11 cellular contexts compared by ENCODE assay signal in the genomic region with DNA sequence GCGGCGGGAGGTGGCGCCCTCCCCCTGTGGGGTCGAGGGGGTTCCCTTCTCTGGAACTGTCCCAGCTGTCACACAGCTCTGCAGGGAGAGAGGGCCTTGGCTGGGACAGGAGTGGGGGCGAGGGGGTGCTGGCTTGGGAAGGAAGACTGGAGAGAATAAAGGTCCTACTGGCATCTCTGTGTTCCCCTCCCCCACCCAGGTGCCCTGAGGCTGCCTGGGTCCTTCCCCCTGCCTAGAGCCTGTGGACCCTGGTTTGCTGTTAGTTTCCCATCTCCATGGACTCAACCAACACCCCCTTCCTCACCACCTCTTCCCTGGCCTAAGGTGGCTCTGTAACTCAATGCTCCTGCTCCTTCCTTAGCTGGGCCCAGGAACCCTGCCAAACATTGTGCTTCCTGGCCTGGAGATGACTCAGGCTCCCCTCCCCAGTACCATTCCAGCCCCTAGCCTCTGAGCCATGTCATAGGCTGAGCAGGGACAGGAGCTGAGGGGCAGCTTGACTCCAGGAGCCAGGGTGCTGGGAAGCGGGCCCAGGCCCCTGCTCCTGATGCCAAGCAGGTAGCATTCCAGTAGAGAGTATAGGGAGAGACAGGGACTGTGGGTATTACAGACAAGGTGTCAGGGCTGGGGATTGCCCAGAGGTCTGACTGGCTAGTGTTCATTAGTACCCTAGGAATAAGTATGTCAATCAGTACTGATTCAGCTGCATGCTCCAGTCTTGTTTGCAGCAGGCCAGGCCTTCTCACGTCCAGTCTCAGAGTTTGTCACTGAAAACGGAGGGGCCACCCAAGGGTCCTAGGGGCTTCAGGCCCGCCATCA.
DNase-seq lines count a peak whose midpoint lies in the region; ATAC-seq and TF ChIP-seq lines count a peak whose summit lies in the region.
"Had no signal": no experiment of that assay in that cellular context is flagged by ENCODE, and none has a peak within 500 bp of the region (broad histone marks: within the 10 kb centered on the region; RNA-seq: fewer than 3 reads in every experiment).

No MANE protein-coding gene starts in this region.

- H3K4me2 ChIP-seq in HCT116 (ENCODE audit: low read length) = peak overlapping the region; percentile 55

- H3K9me2 ChIP-seq in HCT116 (ENCODE audit: insufficient read depth) = no peaks in the 10 kb centered on the region

- CTCF ChIA-PET in HCT116 (lab: Charles Lee) = no interaction called here

- BruUV-seq in HCT116 (replicated peaks; lab: Mats Ljungman, UMichigan) = no TSS peak

- no peak overlapping the region for H3K9ac ChIP-seq in HCT116 (ENCODE audit: low read length)

- RAD21 ChIA-PET in HCT116 (lab: Charles Lee; ENCODE audit: low non-redundant PET in 1 of 2, low total read pairs in 2 of 2, uncharacterized antibody in 2 of 2, unreplicated experiment in 2 of 2) = no interaction called here

- no peak for TF ChIP-seq RAD21 in HCT116 (IDR thresholded peaks at IDR 0.05; ENCODE audit: low read depth)

- no peak for TF ChIP-seq POLR2A in HCT116 (IDR thresholded peaks at IDR 0.05; ENCODE audit: borderline replicate concordance, extremely low read depth, insufficient read depth, insufficient read length)

- no peaks in the 10 kb centered on the region for H4K20me1 ChIP-seq in HCT116 (ENCODE audit: insufficient read depth)

- H3K4me3 ChIP-seq in HCT116 (replicated peaks in 1 of 2; ENCODE audit: low read depth in 1 of 2, low read length in 2 of 2) (no peak overlapping the region), ascending aorta (no peak overlapping the region), skeletal muscle cell (ENCODE audit: low read depth, low read length) (no peak overlapping the region)

- no peaks in the 10 kb centered on the region for H3K9me3 Mint-ChIP-seq in activated naive CD4-positive, alpha-beta T cell treated with anti-CD3 and anti-CD28 coated beads, Interleukin-2, amount 50 U/mL, for 72 hours
- H3K9me3 Mint-ChIP-seq: activated B cell treated with CpG ODN at 0.5 μM for 24 hours; activated naive CD4-positive, alpha-beta T cell treated with anti-CD3 and anti-CD28 coated beads for 36 hours; natural killer cell treated with Interleukin-12 subunit alpha and Interleukin-12 subunit beta and Interleukin-15 and Interleukin-18, amount 100 ng/mL, for 72 hours had no signal

- TF ChIP-seq CTCF in HCT116 (IDR thresholded peaks at IDR 0.05 in 2 of 3, conservative IDR thresholded peaks at IDR 0.05 in 1 of 3; ENCODE audit: borderline replicate concordance in 1 of 3, insufficient read depth in 1 of 3, low read depth in 2 of 3, low read length in 2 of 3) = no peak
- TF ChIP-seq CTCF in ascending aorta (IDR thresholded peaks at IDR 0.05) = no peak

- no peaks in the 10 kb centered on the region for H3K9me3 ChIP-seq in HCT116 (ENCODE audit: control insufficient read depth in 1 of 2, insufficient read depth in 1 of 2, low read depth in 1 of 2, low read length in 2 of 2)
- H3K9me3 ChIP-seq in ascending aorta = no peaks in the 10 kb centered on the region

- ATAC-seq in HCT116 (peak; percentile 80), left ventricle myocardium superior (peak; percentile 60)
- no peak for ATAC-seq in activated naive CD4-positive, alpha-beta T cell treated with anti-CD3 and anti-CD28 coated beads, Interleukin-2, amount 50 U/mL, for 72 hours

- POLR2A ChIA-PET in HCT116 (lab: Charles Lee) = no interaction called here

- H3K4me1 ChIP-seq in HCT116 (ENCODE audit: control insufficient read depth in 1 of 2, insufficient read depth in 2 of 2, low read length in 2 of 2) (peaks cover 0 to 27% of the 10 kb centered on the region in 2 experiments; a peak in 3 of 4 replicates), ascending aorta (peaks cover 0 to 4% of the 10 kb centered on the region in 2 donors)

- no peaks in the 10 kb centered on the region for H3K79me2 ChIP-seq in HCT116 (ENCODE audit: insufficient read depth, low read length)

- H3K36me3 Mint-ChIP-seq in activated naive CD4-positive, alpha-beta T cell treated with anti-CD3 and anti-CD28 coated beads, Interleukin-2, amount 50 U/mL, for 72 hours = no peaks in the 10 kb centered on the region
- H3K36me3 Mint-ChIP-seq: natural killer cell treated with Interleukin-12 subunit alpha and Interleukin-12 subunit beta and Interleukin-15 and Interleukin-18, amount 100 ng/mL, for 72 hours had no signal

- H3K27ac ChIP-seq in HCT116 (ENCODE audit: low read depth, low read length) = peak overlapping the region; percentile 37; the same call in 1 of the 2 replicates
- peak overlapping the region; percentile 40 to 53 for H3K27ac ChIP-seq in ascending aorta

- no peak overlapping the region for H2AFZ ChIP-seq in HCT116 (ENCODE audit: low read depth, low read length, poor library complexity, severe bottlenecking)

- intact Hi-C loops in HCT116 (cut with micrococcal nuclease) = no loop called here
- intact Hi-C loops in ascending aorta (cut with DNase I) = loop anchor here (2.0 kb wide), 1 partner anchor 35 kb away; no protein-coding TSS in a partner anchor
- intact Hi-C loops in left ventricle myocardium superior (cut with micrococcal nuclease) = no loop called here

- DNase-seq in HCT116 (ENCODE audit: low read depth, low spot score) = peak; percentile 18
- DNase-seq in ascending aorta (ENCODE audit: low spot score in 2 of 2) = peak; percentile 19 to 68
- no peak for DNase-seq in left ventricle myocardium superior
- DNase-seq in skeletal muscle cell (ENCODE audit: low read depth) = peak; percentile 45
- DNase-seq in iPS-NIHi11 (ENCODE audit: low spot score) = no peak
- no peak for DNase-seq in activated T-cell treated with anti-CD3 and anti-CD28 coated beads for 4 hours
- no peak for DNase-seq in activated naive CD4-positive, alpha-beta T cell treated with anti-CD3 and anti-CD28 coated beads, Interleukin-2, amount 50 U/mL, for 72 hours (ENCODE audit: low spot score in 2 of 2)
- DNase-seq in stimulated activated CD4-positive, alpha-beta T cell treated with anti-CD3 and anti-CD28 coated beads, Interleukin-4, amount 100 ng/mL, for 1 hour = no peak
- DNase-seq: activated B cell treated with CpG ODN at 0.5 μM for 24 hours; activated naive CD4-positive, alpha-beta T cell treated with anti-CD3 and anti-CD28 coated beads for 36 hours had no signal

- H3K27ac Mint-ChIP-seq in activated naive CD4-positive, alpha-beta T cell treated with anti-CD3 and anti-CD28 coated beads, Interleukin-2, amount 50 U/mL, for 72 hours = no peak overlapping the region
- H3K27ac Mint-ChIP-seq: activated B cell treated with CpG ODN at 0.5 μM for 24 hours; activated naive CD4-positive, alpha-beta T cell treated with anti-CD3 and anti-CD28 coated beads for 36 hours; natural killer cell treated with Interleukin-12 subunit alpha and Interleukin-12 subunit beta and Interleukin-15 and Interleukin-18, amount 100 ng/mL, for 72 hours had no signal

- no peaks in the 10 kb centered on the region for H3K36me3 ChIP-seq in HCT116 (ENCODE audit: control insufficient read depth in 1 of 2, insufficient read depth in 2 of 2, low read length in 2 of 2)
- H3K36me3 ChIP-seq in ascending aorta = no peaks in the 10 kb centered on the region

- H3K27me3 ChIP-seq in HCT116 (ENCODE audit: insufficient read depth, low read length) = no peaks in the 10 kb centered on the region
- no peaks in the 10 kb centered on the region for H3K27me3 ChIP-seq in ascending aorta

TF ChIP-seq in HCT116, 20 proteins besides CTCF, POLR2A, EP300 and RAD21:
- TF ChIP-seq YY1 (IDR thresholded peaks at IDR 0.05; ENCODE audit: extremely low read depth, insufficient replicate concordance, low read depth, low read length) = no peak
- TF ChIP-seq EGR1 (IDR thresholded peaks at IDR 0.05; ENCODE audit: low read depth) = no peak
- TF ChIP-seq SIN3A (IDR thresholded peaks at IDR 0.05; ENCODE audit: low read depth) = no peak
- TF ChIP-seq FOSL1 (IDR thresholded peaks at IDR 0.05; ENCODE audit: low read depth) = 0 out of 2 replicates have a peak, but pooled peaks have one; percentile 4
- no peak for TF ChIP-seq JUND (IDR thresholded peaks at IDR 0.05)

Comparison
In these comparisons a context has a peak if more than half of its experiments do, and no peak if none do; other contexts are left out.
1. ATAC-seq: peak in HCT116 (single experiment) and left ventricle myocardium superior (single experiment); none in activated naive CD4-positive, alpha-beta T cell treated with anti-CD3 and anti-CD28 coated beads, Interleukin-2, amount 50 U/mL, for 72 hours (0 of 2).
2. DNase-seq: peak in HCT116 (single experiment), ascending aorta (2 of 2) and skeletal muscle cell (single experiment); none in left ventricle myocardium superior (single experiment), iPS-NIHi11 (single experiment), activated T-cell treated with anti-CD3 and anti-CD28 coated beads for 4 hours (single experiment), activated naive CD4-positive, alpha-beta T cell treated with anti-CD3 and anti-CD28 coated beads, Interleukin-2, amount 50 U/mL, for 72 hours (0 of 2) and stimulated activated CD4-positive, alpha-beta T cell treated with anti-CD3 and anti-CD28 coated beads, Interleukin-4, amount 100 ng/mL, for 1 hour (single experiment).